In the genomic region with DNA sequence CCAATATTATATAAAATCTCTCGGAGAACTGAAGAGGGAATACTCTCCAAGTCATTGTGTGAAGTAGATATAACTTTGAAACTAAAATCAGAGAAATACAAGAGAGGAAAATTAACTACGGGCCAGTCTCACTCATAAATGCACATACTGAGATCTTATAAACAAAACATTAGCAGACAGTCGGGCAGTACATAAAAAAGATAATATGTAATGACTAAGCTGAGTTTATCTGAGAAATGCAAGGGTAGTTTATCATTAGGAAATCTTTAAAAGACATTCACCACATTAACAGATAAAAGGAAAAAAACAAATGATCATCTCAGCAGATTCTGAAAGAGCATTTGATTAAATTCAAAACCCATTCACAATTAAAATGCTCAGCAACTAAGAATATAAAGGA, we compare ENCODE assay signal across 14 cellular contexts.
"Had no signal": no experiment of that assay in that cellular context is flagged by ENCODE, and none has a peak within 500 bp of the region (broad histone marks: within the 10 kb centered on the region; RNA-seq: fewer than 3 reads in every experiment).

No MANE protein-coding gene starts in this region.

- H3K27ac ChIP-seq: breast epithelium, esophagus squamous epithelium, gastrocnemius medialis, heart right ventricle, left ventricle myocardium inferior, ovary, thyroid gland had no signal

- H3K27me3 ChIP-seq: esophagus squamous epithelium, ovary, thyroid gland had no signal

- ATAC-seq: gastrocnemius medialis, heart right ventricle had no signal

- H3K9me3 ChIP-seq: breast epithelium, esophagus squamous epithelium, gastrocnemius medialis, left ventricle myocardium inferior, ovary, thyroid gland had no signal

- DNase-seq: activated CD4-positive, CD25-positive, alpha-beta regulatory T cell; activated CD8-positive, alpha-beta memory T cell treated with anti-CD3 and anti-CD28 coated beads, Interleukin-2, amount 50 U/mL, for 4 hours; activated naive CD4-positive, alpha-beta T cell treated with anti-CD3 and anti-CD28 coated beads for 36 hours; amygdala; esophagus squamous epithelium; gastrocnemius medialis; heart right ventricle; kidney; left ventricle myocardium inferior; mesendoderm; ovary; thyroid gland had no signal

- H3K27ac Mint-ChIP-seq: activated naive CD4-positive, alpha-beta T cell treated with anti-CD3 and anti-CD28 coated beads for 36 hours; activated T-helper 1 cell treated with anti-CD3 and anti-CD28 coated beads, Interleukin-12 subunit alpha, Interleukin-12 subunit beta, Interleukin-2, Interleukin-4 antibody, amounts not matched to agents 30 ng/mL and 10 ng/mL and 1 ng/mL, durations not matched to agents 14 hours and 24 hours and 36 hours had no signal

- H3K4me3 Mint-ChIP-seq: activated naive CD4-positive, alpha-beta T cell treated with anti-CD3 and anti-CD28 coated beads for 36 hours; activated T-helper 1 cell treated with anti-CD3 and anti-CD28 coated beads, Interleukin-12 subunit alpha, Interleukin-12 subunit beta, Interleukin-2, Interleukin-4 antibody, amounts not matched to agents 30 ng/mL and 10 ng/mL and 1 ng/mL, durations not matched to agents 14 hours and 24 hours and 36 hours had no signal

- H3K36me3 ChIP-seq: breast epithelium, gastrocnemius medialis, heart right ventricle, ovary, thyroid gland had no signal

- H3K4me3 ChIP-seq: breast epithelium, esophagus squamous epithelium, gastrocnemius medialis, heart right ventricle, left ventricle myocardium inferior, ovary, thyroid gland had no signal

- H3K4me1 ChIP-seq: breast epithelium, gastrocnemius medialis, thyroid gland had no signal

- H3K9me3 Mint-ChIP-seq: activated T-helper 1 cell treated with anti-CD3 and anti-CD28 coated beads, Interleukin-12 subunit alpha, Interleukin-12 subunit beta, Interleukin-2, Interleukin-4 antibody, amounts not matched to agents 30 ng/mL and 10 ng/mL and 1 ng/mL, durations not matched to agents 14 hours and 24 hours and 36 hours had no signal
